Comparison of ENCODE assay signal across 15 cellular contexts in genomic region chr9:130448771-130449170, GRCh38. TPM values are rescaled to one million over a fixed set of nuclear protein-coding genes. Genes with fewer than 3 reads are reported as not detected.
"Had no signal": no experiment of that assay in that cellular context is flagged by ENCODE, and none has a peak within 500 bp of the region (broad histone marks: within the 10 kb centered on the region; RNA-seq: fewer than 3 reads in every experiment).

No MANE protein-coding gene starts in this region.

- H3K9me3 Mint-ChIP-seq: naive thymus-derived CD8-positive, alpha-beta T cell; T-helper 1 cell treated with Interleukin-12 subunit alpha and Interleukin-12 subunit beta and Interleukin-4 antibody, amounts not matched to agents 30 μg/mL and 1 μg/mL, for 36 hours; WTC11 had no signal

- H3K36me3 ChIP-seq: cardiac muscle cell, transverse colon had no signal

- H3K4me3 Mint-ChIP-seq: naive thymus-derived CD8-positive, alpha-beta T cell; stimulated activated naive B cell treated with anti-CD40 and anti-IgM and Interleukin-4, amounts not matched to agents 10 μg/mL and 1 μg/mL and 100 μg/mL, for 72 hours; T-helper 1 cell treated with Interleukin-12 subunit alpha and Interleukin-12 subunit beta and Interleukin-4 antibody, amounts not matched to agents 30 μg/mL and 1 μg/mL, for 36 hours; WTC11 had no signal

- ATAC-seq: naive thymus-derived CD8-positive, alpha-beta T cell; stimulated activated naive B cell treated with anti-CD40 and anti-IgM and Interleukin-4, amounts not matched to agents 10 μg/mL and 1 μg/mL and 100 μg/mL, for 72 hours; WTC11 had no signal

- H3K9me3 ChIP-seq: transverse colon had no signal

- H3K27me3 ChIP-seq: cardiac muscle cell had no signal

- H3K36me3 Mint-ChIP-seq: naive thymus-derived CD8-positive, alpha-beta T cell; stimulated activated naive B cell treated with anti-CD40 and anti-IgM and Interleukin-4, amounts not matched to agents 10 μg/mL and 1 μg/mL and 100 μg/mL, for 72 hours; WTC11 had no signal

- H3K27ac Mint-ChIP-seq: stimulated activated naive B cell treated with anti-CD40 and anti-IgM and Interleukin-4, amounts not matched to agents 10 μg/mL and 1 μg/mL and 100 μg/mL, for 72 hours; T-helper 1 cell treated with Interleukin-12 subunit alpha and Interleukin-12 subunit beta and Interleukin-4 antibody, amounts not matched to agents 30 μg/mL and 1 μg/mL, for 36 hours; WTC11 had no signal

- H3K27ac ChIP-seq: cardiac muscle cell, epithelial cell of prostate, skin epidermis, transverse colon had no signal

- H3K4me3 ChIP-seq: cardiac muscle cell, skin epidermis, transverse colon had no signal

- DNase-seq: activated CD8-positive, alpha-beta memory T cell treated with anti-CD3 and anti-CD28 coated beads for 24 hours; activated naive CD4-positive, alpha-beta T cell; aorta; hippocampal formation; mesenchymal stem cell; naive thymus-derived CD8-positive, alpha-beta T cell; stimulated activated CD4-positive, alpha-beta T cell treated with anti-CD3 and anti-CD28 coated beads, Interleukin-15, amount 100 ng/mL, for 24 hours; stimulated activated CD4-positive, alpha-beta T cell treated with anti-CD3 and anti-CD28 coated beads, Interleukin-4, amount 100 ng/mL, for 1 hour; stimulated activated naive B cell treated with anti-CD40 and anti-IgM and Interleukin-4, amounts not matched to agents 10 μg/mL and 1 μg/mL and 100 μg/mL, for 72 hours; transverse colon had no signal

RNA-seq across cellular contexts. Expression of gene ASS1, which starts 4.0 kb away (rescaled TPM):
- total RNA-seq: naive thymus-derived CD8-positive, alpha-beta T cell had no signal
- polyA plus RNA-seq: naive thymus-derived CD8-positive, alpha-beta T cell had no signal
